Comparison of ENCODE assay signal across 16 cellular contexts in the genomic region with DNA sequence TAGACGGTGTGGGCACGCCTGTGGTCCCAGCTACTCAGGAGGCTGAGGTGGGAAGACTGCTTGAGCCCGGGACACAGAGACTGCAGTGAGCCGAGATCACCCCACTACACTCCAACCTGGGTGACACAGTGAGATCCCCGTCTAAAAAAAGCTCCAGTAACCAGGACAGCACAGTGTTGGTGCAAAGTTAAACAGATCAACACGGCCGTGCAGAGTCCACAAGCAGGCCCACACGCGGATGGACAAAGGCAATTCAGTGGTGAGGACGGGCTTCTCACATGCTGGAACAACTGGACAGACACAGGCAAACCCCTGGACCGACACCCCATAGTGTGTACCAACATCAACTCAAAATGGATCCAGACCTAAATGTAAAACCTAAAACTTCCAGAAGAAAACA. TPM values are rescaled to one million over a fixed set of nuclear protein-coding genes. Genes with fewer than 3 reads are reported as not detected.
A peak's percentile ranks its signal among the peaks of the same experiment; 100 is the strongest.
DNase-seq lines count a peak whose midpoint lies in the region; ATAC-seq and TF ChIP-seq lines count a peak whose summit lies in the region.
"Had no signal": no experiment of that assay in that cellular context is flagged by ENCODE, and none has a peak within 500 bp of the region (broad histone marks: within the 10 kb centered on the region; RNA-seq: fewer than 3 reads in every experiment).

No MANE protein-coding gene starts in this region.

- intact Hi-C loops in Right ventricle myocardium inferior (cut with DNase I): loop anchor here (10.0 kb wide), 1 partner anchor 361 kb away; a partner anchor contains a TSS
- intact Hi-C loops in natural killer cell (cut with micrococcal nuclease): no loop called here

- no peak overlapping the region for H2AK5ac ChIP-seq in neuronal stem cell (ENCODE audit: low read depth, low read length)

- no peak overlapping the region for H3K9ac ChIP-seq in neuronal stem cell (ENCODE audit: low read depth, low read length, poor library complexity)
- H3K9ac ChIP-seq: BLaER1, GM23248 had no signal

- H3K79me1 ChIP-seq in neuronal stem cell (ENCODE audit: low read depth, low read length): peaks cover 22% of the 10 kb centered on the region

- ATAC-seq in Right ventricle myocardium inferior (no peak), left lobe of liver (peak; percentile 30), natural killer cell (no peak), HG02840 (IDR thresholded peaks at IDR 0.05; ENCODE audit: low FRiP score, unreplicated experiment) (no peak)

- no peak overlapping the region for H2AFZ ChIP-seq in neuronal stem cell (ENCODE audit: low read length)
- H2AFZ ChIP-seq: GM23248 had no signal

- H3K4me3 ChIP-seq in right atrium auricular region (no peak overlapping the region), neuronal stem cell (ENCODE audit: low read length in 2 of 2) (no peak overlapping the region)
- H3K4me3 ChIP-seq: BLaER1, GM23248, HAP-1 had no signal

- no peak overlapping the region for H3K4me2 ChIP-seq in neuronal stem cell (ENCODE audit: insufficient read depth, low read length, poor library complexity, severe bottlenecking)
- H3K4me2 ChIP-seq: BLaER1 had no signal

- H3K4me3 Mint-ChIP-seq in natural killer cell: no peak overlapping the region
- H3K4me3 Mint-ChIP-seq: CD14-positive monocyte; CD4-positive, alpha-beta memory T cell had no signal

- no peaks in the 10 kb centered on the region for H3K36me3 ChIP-seq in right atrium auricular region
- H3K36me3 ChIP-seq in neuronal stem cell (replicated peaks in 1 of 2; ENCODE audit: control insufficient read depth in 2 of 2, insufficient read depth in 2 of 2, low read length in 2 of 2): no peaks in the 10 kb centered on the region
- H3K36me3 ChIP-seq: HAP-1 had no signal

- DNase-seq in Right ventricle myocardium inferior (ENCODE audit: missing footprints) (peak; percentile 34), right atrium auricular region (ENCODE audit: low spot score) (no peak), left lobe of liver (ENCODE audit: low spot score) (peak; percentile 65), neuronal stem cell (ENCODE audit: low spot score) (no peak), natural killer cell (no peak), erythroblast (lab: John Stamatoyannopoulos, UW) (no peak)
- DNase-seq: 8988T; CD4-positive, alpha-beta memory T cell; DMS153; DMS79; GDM1; GM23248 had no signal

- H2BK5ac ChIP-seq in neuronal stem cell (ENCODE audit: low read length): no peak overlapping the region

- H3K27ac ChIP-seq in right atrium auricular region (no peak overlapping the region), neuronal stem cell (replicated peaks; ENCODE audit: low read length) (no peak overlapping the region)
- H3K27ac ChIP-seq: BLaER1, GM23248 had no signal

- H3K4me1 ChIP-seq in right atrium auricular region (peaks cover 0 to 54% of the 10 kb centered on the region in 2 donors), neuronal stem cell (ENCODE audit: control insufficient read depth in 2 of 2, insufficient read depth in 1 of 2, low read depth in 1 of 2, low read length in 2 of 2) (peaks cover 37 to 50% of the 10 kb centered on the region in 2 donors)
- H3K4me1 ChIP-seq: HAP-1 had no signal

- no peaks in the 10 kb centered on the region for H3K9me3 ChIP-seq in right atrium auricular region
- H3K9me3 ChIP-seq in neuronal stem cell (replicated peaks in 1 of 2; ENCODE audit: control insufficient read depth in 2 of 2, insufficient read depth in 1 of 2, low read depth in 1 of 2, low read length in 2 of 2): no peaks in the 10 kb centered on the region
- H3K9me3 ChIP-seq: BLaER1, HAP-1 had no signal

- H3K14ac ChIP-seq in neuronal stem cell (ENCODE audit: low read length): no peak overlapping the region

- H3K27me3 ChIP-seq in right atrium auricular region (no peaks in the 10 kb centered on the region), neuronal stem cell (ENCODE audit: control insufficient read depth in 3 of 3, insufficient read depth in 3 of 3, low read depth in 1 of 3, low read length in 3 of 3) (no peaks in the 10 kb centered on the region)
- H3K27me3 ChIP-seq: BLaER1 had no signal

- H3K9me3 Mint-ChIP-seq in natural killer cell: no peaks in the 10 kb centered on the region
- H3K9me3 Mint-ChIP-seq: CD14-positive monocyte; CD4-positive, alpha-beta memory T cell had no signal

- H2BK12ac ChIP-seq in neuronal stem cell (ENCODE audit: low read length): no peak overlapping the region

- no CpG with 5 or more reads among the region's 11 CpGs for WGBS in neuronal stem cell (ENCODE audit: extremely low coverage in 2 of 2, insufficient read length in 2 of 2, insufficient replicate concordance in 1 of 2), 2 donors

- H3K23ac ChIP-seq in neuronal stem cell (ENCODE audit: low read depth, low read length, poor library complexity): peak overlapping the region; percentile 52

- no peak overlapping the region for H4K8ac ChIP-seq in neuronal stem cell (ENCODE audit: low read depth, low read length)

- H3K4ac ChIP-seq in neuronal stem cell (ENCODE audit: low read length): no peak overlapping the region

- H4K91ac ChIP-seq in neuronal stem cell (ENCODE audit: low read depth, low read length, poor library complexity): no peak overlapping the region

- H2BK15ac ChIP-seq in neuronal stem cell (ENCODE audit: low read length): no peak overlapping the region

- no peak overlapping the region for H2BK120ac ChIP-seq in neuronal stem cell (ENCODE audit: low read depth, low read length)

- TF ChIP-seq CTCF in right atrium auricular region (IDR thresholded peaks at IDR 0.05): no peak
- no peak for TF ChIP-seq CTCF in natural killer cell (IDR thresholded peaks at IDR 0.05)

- no peak overlapping the region for H3K18ac ChIP-seq in neuronal stem cell (ENCODE audit: low read length)

- no peaks in the 10 kb centered on the region for H3K36me3 Mint-ChIP-seq in natural killer cell

- no peak for TF ChIP-seq POLR2A in erythroblast (IDR thresholded peaks at IDR 0.05; ENCODE audit: low read length)

- no peaks in the 10 kb centered on the region for H3K27me3 Mint-ChIP-seq in natural killer cell (ENCODE audit: low read depth in 2 of 2)
- H3K27me3 Mint-ChIP-seq: CD4-positive, alpha-beta memory T cell had no signal

- H3K4me1 Mint-ChIP-seq in natural killer cell: peaks cover 34 to 55% of the 10 kb centered on the region in 2 donors

- no peak overlapping the region for H3K27ac Mint-ChIP-seq in natural killer cell

RNA-seq across cellular contexts. Expression of a gene that starts 41.7 kb away (rescaled TPM):
- total RNA-seq in Right ventricle myocardium inferior (10.7 TPM), right atrium auricular region (10 to 100 TPM in 1 of 2 donors, 1 to 10 TPM in 1; 8.3 to 18.0 TPM), left lobe of liver (11.3 TPM), natural killer cell (10 to 100 TPM; 30.0 to 35.1 (median 30.3) TPM)
- polyA plus RNA-seq in neuronal stem cell (2013, experiment 1 of 2): 13.5 TPM
- polyA plus RNA-seq in neuronal stem cell (2013, experiment 2 of 2): 15.0 TPM

Comparison
In these comparisons a context has a peak if more than half of its experiments do, and no peak if none do; other contexts are left out.
1. DNase-seq: peak in Right ventricle myocardium inferior (single experiment) and left lobe of liver (single experiment); none in right atrium auricular region (single experiment), neuronal stem cell (single experiment), natural killer cell (single experiment) and erythroblast (0 of 2).